Comparison of ENCODE assay signal across 8 cellular contexts in the genomic region with DNA sequence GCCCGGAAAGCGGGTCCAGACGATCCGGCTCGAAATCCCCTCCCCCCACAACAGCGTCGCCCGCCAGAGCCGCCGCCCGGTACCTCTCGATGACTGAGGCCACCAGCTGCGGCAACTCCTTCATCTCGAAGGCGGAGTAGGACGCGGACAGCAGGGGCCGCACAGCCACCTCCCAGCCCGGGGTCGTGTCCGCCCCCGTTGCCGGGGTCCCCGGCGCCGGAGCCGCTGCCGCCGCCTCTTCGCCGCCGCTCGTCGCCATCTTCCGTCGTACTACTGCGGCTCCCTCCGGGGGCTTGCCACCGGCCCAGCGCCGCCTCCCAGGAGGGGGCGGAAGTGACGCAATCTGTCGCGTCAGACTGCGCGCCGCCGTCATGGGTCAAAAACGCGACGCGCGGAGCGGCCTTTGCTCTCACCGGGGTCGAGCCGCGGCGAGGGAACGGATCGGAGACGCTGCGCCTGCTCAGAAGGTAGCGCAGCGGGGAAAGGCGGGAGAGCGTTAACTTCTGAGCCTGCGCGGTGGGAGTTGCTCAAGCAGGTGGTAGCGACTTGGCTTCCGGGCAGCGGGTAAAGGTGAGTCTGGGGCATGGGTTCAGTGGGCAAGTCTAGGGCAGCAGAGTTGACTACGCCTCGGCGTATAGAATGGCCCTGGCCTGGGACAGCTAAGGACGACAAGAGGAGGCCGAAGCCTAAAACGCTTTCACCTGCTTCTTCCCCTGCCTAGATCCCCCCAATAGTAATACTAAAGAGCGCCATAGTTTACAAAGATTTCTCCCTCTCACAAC. TPM values are rescaled to one million over a fixed set of nuclear protein-coding genes. Genes with fewer than 3 reads are reported as not detected.
DNase-seq lines count a peak whose midpoint lies in the region; ATAC-seq lines count a peak whose summit lies in the region.

A gene (minus strand): TSS at position 277 of the 782 bp plus-strand sequence. CDS start 18 bp downstream, at position 259.

- no peaks in the 10 kb centered on the region for H3K9me3 Mint-ChIP-seq in IgD-negative memory B cell

- H3K4me3 Mint-ChIP-seq in IgD-negative memory B cell, result peak within 1 kb of the TSS; percentile 92 to 100 (median 98)

- peak within 1 kb of the TSS; percentile 91 to 99 (median 98) for H3K27ac Mint-ChIP-seq in IgD-negative memory B cell

- peak within 1 kb of the TSS; percentile 76 for H3K27ac ChIP-seq in epithelial cell of prostate

- no peaks in the 10 kb centered on the region for H3K27me3 Mint-ChIP-seq in IgD-negative memory B cell

- ATAC-seq in GM21529 (IDR thresholded peaks at IDR 0.05; ENCODE audit: unreplicated experiment), result peak; percentile 79

- no peaks in the 10 kb centered on the region for H3K36me3 Mint-ChIP-seq in IgD-negative memory B cell

- peak; percentile 88 for DNase-seq in DMS 273 treated with DMSO at 0.1 percent for 48 hours (lab: John Stamatoyannopoulos, UW)
- peak; percentile 76 for DNase-seq in OCI-M2 (lab: John Stamatoyannopoulos, UW; ENCODE audit: unreplicated experiment)
- DNase-seq in activated T-cell treated with anti-CD3 and anti-CD28 coated beads for 48 hours (ENCODE audit: low read depth), result peak; percentile 98
- DNase-seq in epithelial cell of prostate (ENCODE audit: low read depth, low spot score), result peak; percentile 64
- peak; percentile 95 for DNase-seq in mucosa of gallbladder (ENCODE audit: low spot score)
- DNase-seq in stimulated activated CD8-positive, alpha-beta memory T cell treated with anti-CD3 and anti-CD28 coated beads, Interleukin-4, amount 100 ng/mL, for 4 hours (ENCODE audit: low read depth in 2 of 2, low spot score in 1 of 2), result peak; percentile 93 to 94

- H3K4me1 Mint-ChIP-seq in IgD-negative memory B cell, result peaks cover 31 to 46% (median 38%) of the 10 kb centered on the region in 3 donors

RNA-seq across cellular contexts. Expression of the gene that starts here (rescaled TPM):
- polyA plus RNA-seq in IgD-negative memory B cell, result 14.1 TPM
- total RNA-seq in mucosa of gallbladder, result 167 TPM

Comparison
In these comparisons a context has a peak if more than half of its experiments do, and no peak if none do; other contexts are left out.
1. Peak in every context shown above with its lines: DNase-seq, ATAC-seq and H3K27ac ChIP-seq.